ENCODE assay signal across 11 cellular contexts in genomic region chrX:155262970-155263754, GRCh38. TPM values are rescaled to one million over a fixed set of nuclear protein-coding genes. Genes with fewer than 3 reads are reported as not detected.
DNase-seq lines count a peak whose midpoint lies in the region; ATAC-seq and TF ChIP-seq lines count a peak whose summit lies in the region.
"Had no signal": no experiment of that assay in that cellular context is flagged by ENCODE, and none has a peak within 500 bp of the region (broad histone marks: within the 10 kb centered on the region; RNA-seq: fewer than 3 reads in every experiment).

No MANE protein-coding gene starts in this region.

- no peak for TF ChIP-seq CTCF in GM12875 (IDR thresholded peaks at IDR 0.05; ENCODE audit: borderline replicate concordance, insufficient read depth, low read depth, low read length)
- TF ChIP-seq CTCF in RWPE1 (conservative IDR thresholded peaks at IDR 0.05; ENCODE audit: low read depth), result no peak

- peaks cover 5% of the 10 kb centered on the region for H3K36me3 Mint-ChIP-seq in activated T-helper 1 cell treated with anti-CD3 and anti-CD28 coated beads, Interleukin-12 subunit alpha, Interleukin-12 subunit beta, Interleukin-2, Interleukin-4 antibody, amounts not matched to agents 30 ng/mL and 10 ng/mL and 1 ng/mL, durations not matched to agents 14 hours and 24 hours and 36 hours (ENCODE audit: low read depth)
- H3K36me3 Mint-ChIP-seq in naive thymus-derived CD8-positive, alpha-beta T cell, result peaks cover 0 to 16% (median 4%) of the 10 kb centered on the region in 3 donors

- H3K9me3 Mint-ChIP-seq in activated T-helper 1 cell treated with anti-CD3 and anti-CD28 coated beads, Interleukin-12 subunit alpha, Interleukin-12 subunit beta, Interleukin-2, Interleukin-4 antibody, amounts not matched to agents 30 ng/mL and 10 ng/mL and 1 ng/mL, durations not matched to agents 14 hours and 24 hours and 36 hours, result no peaks in the 10 kb centered on the region
- peaks cover 0 to 2% (median 0%) of the 10 kb centered on the region in 9 donors for H3K9me3 Mint-ChIP-seq in naive thymus-derived CD8-positive, alpha-beta T cell

- no peak for DNase-seq in activated T-helper 1 cell treated with anti-CD3 and anti-CD28 coated beads, Interleukin-12 subunit alpha, Interleukin-12 subunit beta, Interleukin-2, Interleukin-4 antibody, amounts not matched to agents 30 ng/mL and 10 ng/mL and 1 ng/mL, durations not matched to agents 14 hours and 24 hours and 36 hours (ENCODE audit: low spot score)
- DNase-seq in naive thymus-derived CD8-positive, alpha-beta T cell, result peak in 4 of 10 donors; percentile 4 to 37 (median 24)
- no peak for DNase-seq in sciatic nerve (ENCODE audit: low spot score)
- no peak for DNase-seq in RWPE1 (ENCODE audit: low spot score)
- no peak for DNase-seq in HK-2 (ENCODE audit: unreplicated experiment)
- DNase-seq: NCI-H1048; stimulated activated CD4-positive, alpha-beta T cell treated with anti-CD3 and anti-CD28 coated beads, Interleukin-15, amount 100 ng/mL, for 24 hours had no signal

- ATAC-seq in HG03159 (IDR thresholded peaks at IDR 0.05; ENCODE audit: unreplicated experiment) (peak; percentile 6), sciatic nerve (no peak), HG03045 (IDR thresholded peaks at IDR 0.05; ENCODE audit: unreplicated experiment) (no peak)
- ATAC-seq in naive thymus-derived CD8-positive, alpha-beta T cell, result peak; percentile 35 to 55

- no peaks in the 10 kb centered on the region for H3K27me3 Mint-ChIP-seq in activated T-helper 1 cell treated with anti-CD3 and anti-CD28 coated beads, Interleukin-12 subunit alpha, Interleukin-12 subunit beta, Interleukin-2, Interleukin-4 antibody, amounts not matched to agents 30 ng/mL and 10 ng/mL and 1 ng/mL, durations not matched to agents 14 hours and 24 hours and 36 hours (ENCODE audit: insufficient read depth)
- H3K27me3 Mint-ChIP-seq in naive thymus-derived CD8-positive, alpha-beta T cell, result no peaks in the 10 kb centered on the region

- POLR2A ChIA-PET in naive thymus-derived CD8-positive, alpha-beta T cell (lab: Charles Lee), result interaction anchor here (1.0 to 1.1 kb wide), 2 partner anchors 47 to 75 kb away, joined by 4 to 7 read pairs; partner anchors contain the start of gene VBP1
- POLR2A ChIA-PET in RWPE1 (lab: Yijun Ruan, JAX; ENCODE audit: low non-redundant PET), result no interaction called here

- peak overlapping the region; percentile 57 for H3K27ac Mint-ChIP-seq in activated T-helper 1 cell treated with anti-CD3 and anti-CD28 coated beads, Interleukin-12 subunit alpha, Interleukin-12 subunit beta, Interleukin-2, Interleukin-4 antibody, amounts not matched to agents 30 ng/mL and 10 ng/mL and 1 ng/mL, durations not matched to agents 14 hours and 24 hours and 36 hours
- peak overlapping the region; percentile 19 to 99 (median 81) for H3K27ac Mint-ChIP-seq in naive thymus-derived CD8-positive, alpha-beta T cell

- H3K4me3 ChIP-seq in GM12875 (ENCODE audit: low read depth, low read length), result peak overlapping the region; percentile 71

- H3K27ac ChIP-seq in RWPE1, result no peak overlapping the region

- H3K4me1 Mint-ChIP-seq in activated T-helper 1 cell treated with anti-CD3 and anti-CD28 coated beads, Interleukin-12 subunit alpha, Interleukin-12 subunit beta, Interleukin-2, Interleukin-4 antibody, amounts not matched to agents 30 ng/mL and 10 ng/mL and 1 ng/mL, durations not matched to agents 14 hours and 24 hours and 36 hours (ENCODE audit: low read depth), result peaks cover 22% of the 10 kb centered on the region
- peaks cover 5 to 29% (median 23%) of the 10 kb centered on the region in 4 donors for H3K4me1 Mint-ChIP-seq in naive thymus-derived CD8-positive, alpha-beta T cell

- CTCF ChIA-PET in RWPE1 (lab: Yijun Ruan, JAX), result no interaction called here

- intact Hi-C loops in activated T-helper 1 cell treated with anti-CD3 and anti-CD28 coated beads, Interleukin-12 subunit alpha, Interleukin-12 subunit beta, Interleukin-2, Interleukin-4 antibody, amounts not matched to agents 30 ng/mL and 10 ng/mL and 1 ng/mL, durations not matched to agents 14 hours and 24 hours and 36 hours (cut with micrococcal nuclease), result loop anchor here (1.0 to 5.0 kb wide), 2 partner anchors 47 to 349 kb away; partner anchors contain the start of genes SPRY3, TMLHE and VBP1
- intact Hi-C loops in sciatic nerve (cut with DNase I), result no loop called here

- peak overlapping the region; percentile 91 for H3K4me3 Mint-ChIP-seq in activated T-helper 1 cell treated with anti-CD3 and anti-CD28 coated beads, Interleukin-12 subunit alpha, Interleukin-12 subunit beta, Interleukin-2, Interleukin-4 antibody, amounts not matched to agents 30 ng/mL and 10 ng/mL and 1 ng/mL, durations not matched to agents 14 hours and 24 hours and 36 hours
- peak overlapping the region; percentile 73 to 90 (median 76) for H3K4me3 Mint-ChIP-seq in naive thymus-derived CD8-positive, alpha-beta T cell

RNA-seq across cellular contexts. Expression of gene RAB39B, which starts 1.1 kb away (rescaled TPM):
- 11.4 and 12.5 TPM in 2 replicates for total RNA-seq in activated T-helper 1 cell treated with anti-CD3 and anti-CD28 coated beads, Interleukin-12 subunit alpha, Interleukin-12 subunit beta, Interleukin-2, Interleukin-4 antibody, amounts not matched to agents 30 ng/mL and 10 ng/mL and 1 ng/mL, durations not matched to agents 14 hours and 24 hours and 36 hours
- total RNA-seq in naive thymus-derived CD8-positive, alpha-beta T cell, result 10 to 100 TPM; 13.5 to 14.8 TPM
- polyA plus RNA-seq in naive thymus-derived CD8-positive, alpha-beta T cell, result 1 to 10 TPM; 3.4 to 8.3 (median 4.0) TPM
- 0.58 TPM for total RNA-seq in sciatic nerve
- total RNA-seq: glomerular endothelial cell had no signal

RNA-seq across cellular contexts. Expression of gene VBP1, which starts 46.9 kb away (rescaled TPM):
- total RNA-seq in activated T-helper 1 cell treated with anti-CD3 and anti-CD28 coated beads, Interleukin-12 subunit alpha, Interleukin-12 subunit beta, Interleukin-2, Interleukin-4 antibody, amounts not matched to agents 30 ng/mL and 10 ng/mL and 1 ng/mL, durations not matched to agents 14 hours and 24 hours and 36 hours, result 73.0 and 74.6 TPM in 2 replicates
- 10 to 100 TPM; 30.7 to 35.2 TPM for total RNA-seq in naive thymus-derived CD8-positive, alpha-beta T cell
- 100 to 1,000 TPM in 1 of 3 donors, 10 to 100 TPM in 2; 78.9 to 112 (median 99.8) TPM for polyA plus RNA-seq in naive thymus-derived CD8-positive, alpha-beta T cell
- total RNA-seq in sciatic nerve, result 30.9 TPM

Comparison
In these comparisons a context has a peak if more than half of its experiments do, and no peak if none do; other contexts are left out.
1. ATAC-seq: peak in HG03159 (single experiment) and naive thymus-derived CD8-positive, alpha-beta T cell (2 of 2); none in sciatic nerve (single experiment) and HG03045 (single experiment).